Comparison of ENCODE assay signal across 22 cellular contexts in the genomic region with DNA sequence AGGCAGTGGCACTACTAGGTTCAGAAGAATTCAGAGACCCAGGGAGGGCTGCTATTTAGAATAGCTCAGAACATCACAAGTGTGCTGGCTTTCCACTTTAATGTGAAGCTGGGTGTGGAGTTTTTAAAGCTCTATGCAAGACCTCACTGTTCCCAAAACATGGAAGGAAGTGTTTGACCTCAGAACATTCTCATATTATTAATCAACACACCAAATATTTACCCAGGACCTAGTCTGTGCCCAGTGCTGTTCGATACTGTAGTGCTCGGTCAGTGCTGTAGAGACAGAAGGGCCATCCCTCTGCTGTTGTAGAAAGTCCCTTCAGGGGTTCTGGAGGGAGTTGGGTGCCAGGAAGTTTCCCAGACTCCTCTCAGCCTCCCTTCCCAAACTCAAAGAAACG.
DNase-seq lines count a peak whose midpoint lies in the region; ATAC-seq and TF ChIP-seq lines count a peak whose summit lies in the region.
"Had no signal": no experiment of that assay in that cellular context is flagged by ENCODE, and none has a peak within 500 bp of the region (broad histone marks: within the 10 kb centered on the region; RNA-seq: fewer than 3 reads in every experiment).

No MANE protein-coding gene starts in this region.

- 17 to 18% methylated on average over 3 of the region's 3 CpGs for WGBS in body of pancreas, 2 donors
- WGBS in right lobe of liver (ENCODE audit: insufficient coverage, low coverage, low lambda C conversion rate, missing lambda C conversion rate): 54% methylated on average over 2 of the region's 3 CpGs

- ATAC-seq in body of pancreas (no peak), right lobe of liver (peak; percentile 36 to 71 (median 44)), GM21367 (IDR thresholded peaks at IDR 0.05; ENCODE audit: unreplicated experiment) (no peak)
- ATAC-seq: natural killer cell treated with Interleukin-12 subunit alpha and Interleukin-12 subunit beta and Interleukin-15 and Interleukin-18, amount 100 ng/mL, for 72 hours; SK-N-SH treated with all-trans-retinoic acid at 6 μM for 48 hours had no signal

- DNase-seq in LHCN-M2 (ENCODE audit: low read depth) (peak; percentile 55), body of pancreas (no peak), right lobe of liver (no peak), tibial artery (no peak), osteoblast (ENCODE audit: insufficient read length, low spot score, missing footprints) (no peak), NCI-H1694 (lab: John Stamatoyannopoulos, UW) (no peak)
- DNase-seq: activated CD4-positive, alpha-beta T cell treated with anti-CD3 and anti-CD28 coated beads, Interleukin-2, amount 50 U/mL, for 1 hour; activated CD8-positive, alpha-beta memory T cell treated with anti-CD3 and anti-CD28 coated beads, Interleukin-2, amount 50 U/mL, for 48 hours; activated naive CD8-positive, alpha-beta T cell treated with anti-CD3 and anti-CD28 coated beads for 36 hours; Caco-2; glutamatergic neuron; NCI-H1436 treated with DMSO at 0.1 percent for 48 hours; NCI-H2171; NCI-H524; NK-92 treated with Interleukin-12 subunit alpha and Interleukin-12 subunit beta, amount 100 ng/mL, for 24 hours; WERI-Rb-1 had no signal

- TF ChIP-seq POLR2A in body of pancreas (IDR thresholded peaks at IDR 0.05) (no peak), right lobe of liver (IDR thresholded peaks at IDR 0.05) (no peak)

- no peak overlapping the region for H3K4me2 ChIP-seq in osteoblast (ENCODE audit: insufficient read depth, low read length)

- H3K36me3 ChIP-seq in body of pancreas (replicated peaks in 1 of 2; ENCODE audit: insufficient read depth in 1 of 2, low read depth in 2 of 2) (no peaks in the 10 kb centered on the region), right lobe of liver (no peaks in the 10 kb centered on the region), tibial artery (no peaks in the 10 kb centered on the region), osteoblast (ENCODE audit: insufficient read depth, low read length) (no peaks in the 10 kb centered on the region)
- H3K36me3 ChIP-seq: breast epithelium, colonic mucosa, tibial nerve, WERI-Rb-1 had no signal

- no peak overlapping the region for H2AFZ ChIP-seq in osteoblast (ENCODE audit: low read length)

- peaks cover 14% of the 10 kb centered on the region for H3K4me1 ChIP-seq in body of pancreas
- H3K4me1 ChIP-seq in right lobe of liver: peaks cover 0 to 30% (median 0%) of the 10 kb centered on the region in 4 donors
- H3K4me1 ChIP-seq in tibial artery: peaks cover 0 to 51% (median 18%) of the 10 kb centered on the region in 4 donors
- peaks cover 29% of the 10 kb centered on the region for H3K4me1 ChIP-seq in osteoblast (ENCODE audit: insufficient read depth, low read length)
- H3K4me1 ChIP-seq: Caco-2, colonic mucosa had no signal

- intact Hi-C loops in body of pancreas (cut with DNase I) (no loop called here), right lobe of liver (cut with DNase I) (loop anchor here in 1 of 2 donors (10.0 kb wide), 1 partner anchor 729 kb away; no protein-coding TSS in a partner anchor), tibial artery (cut with DNase I; ENCODE audit: low total_unique reads) (no loop called here)

- no peak overlapping the region for H3K4me3 ChIP-seq in body of pancreas
- H3K4me3 ChIP-seq in right lobe of liver: no peak overlapping the region
- no peak overlapping the region for H3K4me3 ChIP-seq in tibial artery
- H3K4me3 ChIP-seq in osteoblast (ENCODE audit: insufficient read depth, low read length): no peak overlapping the region
- H3K4me3 ChIP-seq: breast epithelium, colonic mucosa, tibial nerve had no signal

- TF ChIP-seq CTCF in body of pancreas (IDR thresholded peaks at IDR 0.05): no peak
- TF ChIP-seq CTCF in right lobe of liver (IDR thresholded peaks at IDR 0.05): no peak
- no peak for TF ChIP-seq CTCF in tibial artery (IDR thresholded peaks at IDR 0.05)
- TF ChIP-seq CTCF in osteoblast (IDR thresholded peaks at IDR 0.05; ENCODE audit: extremely low read depth, low read depth, low read length): no peak

- H3K9me3 ChIP-seq in body of pancreas (no peaks in the 10 kb centered on the region), right lobe of liver (no peaks in the 10 kb centered on the region), tibial artery (no peaks in the 10 kb centered on the region), osteoblast (ENCODE audit: low read depth, low read length) (no peaks in the 10 kb centered on the region)
- H3K9me3 ChIP-seq: breast epithelium, Caco-2, colonic mucosa, tibial nerve had no signal

- no peaks in the 10 kb centered on the region for H4K20me1 ChIP-seq in osteoblast (ENCODE audit: insufficient read depth, low read length)

- no peaks in the 10 kb centered on the region for H3K27me3 ChIP-seq in body of pancreas
- no peaks in the 10 kb centered on the region for H3K27me3 ChIP-seq in right lobe of liver
- H3K27me3 ChIP-seq in tibial artery: no peaks in the 10 kb centered on the region
- no peaks in the 10 kb centered on the region for H3K27me3 ChIP-seq in osteoblast (ENCODE audit: insufficient read depth, low read length)
- H3K27me3 ChIP-seq: breast epithelium, colonic mucosa, tibial nerve had no signal

- peak overlapping the region; percentile 28 to 68 (median 47) for H3K27ac ChIP-seq in body of pancreas
- H3K27ac ChIP-seq in right lobe of liver: no peak overlapping the region
- H3K27ac ChIP-seq in tibial artery: peak overlapping the region; percentile 49 to 55
- no peak overlapping the region for H3K27ac ChIP-seq in osteoblast (ENCODE audit: low read depth, low read length)
- H3K27ac ChIP-seq: colonic mucosa, tibial nerve, WERI-Rb-1 had no signal

- H3K79me2 ChIP-seq in osteoblast (ENCODE audit: insufficient read depth, low read length): no peaks in the 10 kb centered on the region

Comparison
In these comparisons a context has a peak if more than half of its experiments do, and no peak if none do; other contexts are left out.
1. ATAC-seq: peak in right lobe of liver (4 of 4); none in body of pancreas (single experiment) and GM21367 (single experiment).
2. H3K27ac ChIP-seq: peak in body of pancreas (4 of 4) and tibial artery (2 of 2); none in right lobe of liver (0 of 3) and osteoblast (single experiment).